ENCODE assay signal across 19 cellular contexts in genomic region chr17:7419833-7420610, GRCh38. TPM values are rescaled to one million over a fixed set of nuclear protein-coding genes. Genes with fewer than 3 reads are reported as not detected.
"Had no signal": no experiment of that assay in that cellular context is flagged by ENCODE, and none has a peak within 500 bp of the region (broad histone marks: within the 10 kb centered on the region; RNA-seq: fewer than 3 reads in every experiment).

Gene SPEM1, plus strand, starts transcription at chr17:7420324. Its CDS starts 61 bp downstream, at chr17:7420385.

- H3K4me1 Mint-ChIP-seq: activated naive CD8-positive, alpha-beta T cell treated with anti-CD3 and anti-CD28 coated beads, Interleukin-2, amount 50 U/mL, for 24 hours; stimulated activated memory B cell treated with anti-CD40 and anti-IgM and Interleukin-4, amounts not matched to agents 10 μg/mL and 1 μg/mL and 100 μg/mL, for 72 hours had no signal

- H3K4me1 ChIP-seq: parathyroid adenoma, right atrium auricular region had no signal

- H3K9me3 ChIP-seq: right atrium auricular region had no signal

- H3K4me2 ChIP-seq: smooth muscle cell had no signal

- H3K27me3 ChIP-seq: right atrium auricular region had no signal

- H3K79me2 ChIP-seq: parathyroid adenoma had no signal

- H3K36me3 Mint-ChIP-seq: activated CD4-positive, alpha-beta memory T cell treated with anti-CD3 and anti-CD28 coated beads for 36 hours; stimulated activated memory B cell treated with anti-CD40 and anti-IgM and Interleukin-4, amounts not matched to agents 10 μg/mL and 1 μg/mL and 100 μg/mL, for 72 hours had no signal

- H3K27me3 Mint-ChIP-seq: activated CD4-positive, alpha-beta memory T cell treated with anti-CD3 and anti-CD28 coated beads for 36 hours; activated naive CD8-positive, alpha-beta T cell treated with anti-CD3 and anti-CD28 coated beads, Interleukin-2, amount 50 U/mL, for 24 hours had no signal

- H3K4me3 ChIP-seq: coronary artery, right atrium auricular region, smooth muscle cell had no signal

- H2AFZ ChIP-seq: parathyroid adenoma had no signal

- H3K9me3 Mint-ChIP-seq: activated CD4-positive, alpha-beta memory T cell treated with anti-CD3 and anti-CD28 coated beads for 36 hours; activated naive CD8-positive, alpha-beta T cell treated with anti-CD3 and anti-CD28 coated beads, Interleukin-2, amount 50 U/mL, for 24 hours; activated T-cell treated with anti-CD3 and anti-CD28 coated beads, Interleukin-2, amount 50 U/mL, for 4 hours; effector memory CD8-positive, alpha-beta T cell; stimulated activated memory B cell treated with anti-CD40 and anti-IgM and Interleukin-4, amounts not matched to agents 10 μg/mL and 1 μg/mL and 100 μg/mL, for 72 hours had no signal

- H3K27ac ChIP-seq: coronary artery, parathyroid adenoma, right atrium auricular region had no signal

- DNase-seq: activated CD4-positive, alpha-beta memory T cell treated with anti-CD3 and anti-CD28 coated beads for 36 hours; activated CD4-positive, CD25-positive, alpha-beta regulatory T cell treated with anti-CD3 and anti-CD28 coated beads, Interleukin-2, amount 50 U/mL, for 72 hours; activated gamma-delta T cell; activated naive CD8-positive, alpha-beta T cell treated with anti-CD3 and anti-CD28 coated beads, Interleukin-2, amount 50 U/mL, for 24 hours; activated T-cell treated with anti-CD3 and anti-CD28 coated beads, Interleukin-2, amount 50 U/mL, for 4 hours; central memory CD4-positive, alpha-beta T cell; effector memory CD8-positive, alpha-beta T cell; erythroblast; mammary epithelial cell; SIG-M5; T-helper 9 cell; trophoblast cell had no signal

- ATAC-seq: activated naive CD8-positive, alpha-beta T cell treated with anti-CD3 and anti-CD28 coated beads, Interleukin-2, amount 50 U/mL, for 24 hours; activated T-cell treated with anti-CD3 and anti-CD28 coated beads, Interleukin-2, amount 50 U/mL, for 4 hours; effector memory CD8-positive, alpha-beta T cell; left lobe of liver; stimulated activated memory B cell treated with anti-CD40 and anti-IgM and Interleukin-4, amounts not matched to agents 10 μg/mL and 1 μg/mL and 100 μg/mL, for 72 hours had no signal

- H3K4me3 Mint-ChIP-seq: activated CD4-positive, alpha-beta memory T cell treated with anti-CD3 and anti-CD28 coated beads for 36 hours; activated naive CD8-positive, alpha-beta T cell treated with anti-CD3 and anti-CD28 coated beads, Interleukin-2, amount 50 U/mL, for 24 hours; activated T-cell treated with anti-CD3 and anti-CD28 coated beads, Interleukin-2, amount 50 U/mL, for 4 hours; effector memory CD8-positive, alpha-beta T cell; stimulated activated memory B cell treated with anti-CD40 and anti-IgM and Interleukin-4, amounts not matched to agents 10 μg/mL and 1 μg/mL and 100 μg/mL, for 72 hours had no signal

- H3K27ac Mint-ChIP-seq: activated CD4-positive, alpha-beta memory T cell treated with anti-CD3 and anti-CD28 coated beads for 36 hours; activated naive CD8-positive, alpha-beta T cell treated with anti-CD3 and anti-CD28 coated beads, Interleukin-2, amount 50 U/mL, for 24 hours; effector memory CD8-positive, alpha-beta T cell; stimulated activated memory B cell treated with anti-CD40 and anti-IgM and Interleukin-4, amounts not matched to agents 10 μg/mL and 1 μg/mL and 100 μg/mL, for 72 hours had no signal

- H3K9ac ChIP-seq: parathyroid adenoma had no signal

RNA-seq across cellular contexts. Expression of gene SPEM1, which starts in this region (rescaled TPM):
- total RNA-seq: activated CD4-positive, alpha-beta memory T cell treated with anti-CD3 and anti-CD28 coated beads for 36 hours; activated T-cell treated with anti-CD3 and anti-CD28 coated beads, Interleukin-2, amount 50 U/mL, for 4 hours; left lobe of liver; mammary epithelial cell; right atrium auricular region; smooth muscle cell; subcutaneous adipose tissue had no signal
- polyA plus RNA-seq: mammary epithelial cell, smooth muscle cell had no signal
